19 cellular contexts compared by ENCODE assay signal in genomic region chr18:36329684-36330434, GRCh38. TPM values are rescaled to one million over a fixed set of nuclear protein-coding genes. Genes with fewer than 3 reads are reported as not detected.
"Had no signal": no experiment of that assay in that cellular context is flagged by ENCODE, and none has a peak within 500 bp of the region (broad histone marks: within the 10 kb centered on the region; RNA-seq: fewer than 3 reads in every experiment).

No MANE protein-coding gene starts in this region.

- H3K27ac Mint-ChIP-seq: activated CD8-positive, alpha-beta memory T cell treated with anti-CD3 and anti-CD28 coated beads, Interleukin-2, amount 10 ng/mL, durations not matched to agents 7 days and 5 days; activated naive CD4-positive, alpha-beta T cell treated with anti-CD3 and anti-CD28 coated beads, Interleukin-2, amount 50 U/mL, for 24 hours; activated T-cell treated with anti-CD3 and anti-CD28 coated beads, Interleukin-2, amount 50 U/mL, for 24 hours; dendritic cell treated with granulocyte-macrophage colony-stimulating factor and Interleukin-4, amounts not matched to agents 40 ng/mL and 50 ng/mL, for 4 days; natural killer cell; T-helper 2 cell treated with Interferon-gamma antibody and Interleukin-4, amounts not matched to agents 5 μg/mL and 100 μg/mL, for 36 hours had no signal

- H3K36me3 Mint-ChIP-seq: activated CD8-positive, alpha-beta memory T cell treated with anti-CD3 and anti-CD28 coated beads, Interleukin-2, amount 10 ng/mL, durations not matched to agents 7 days and 5 days; activated naive CD4-positive, alpha-beta T cell treated with anti-CD3 and anti-CD28 coated beads, Interleukin-2, amount 50 U/mL, for 24 hours; natural killer cell had no signal

- H3K9me3 Mint-ChIP-seq: activated naive CD4-positive, alpha-beta T cell treated with anti-CD3 and anti-CD28 coated beads, Interleukin-2, amount 50 U/mL, for 24 hours; activated T-cell treated with anti-CD3 and anti-CD28 coated beads, Interleukin-2, amount 50 U/mL, for 24 hours; dendritic cell treated with granulocyte-macrophage colony-stimulating factor and Interleukin-4, amounts not matched to agents 40 ng/mL and 50 ng/mL, for 4 days; natural killer cell; T-helper 2 cell treated with Interferon-gamma antibody and Interleukin-4, amounts not matched to agents 5 μg/mL and 100 μg/mL, for 36 hours had no signal

- H3K9me3 ChIP-seq: heart right ventricle, psoas muscle, sigmoid colon, transverse colon had no signal

- H3K36me3 ChIP-seq: heart right ventricle, sigmoid colon, transverse colon had no signal

- ATAC-seq: activated CD4-positive, CD25-positive, alpha-beta regulatory T cell treated with anti-CD3 and anti-CD28 coated beads, Interleukin-2, amount 50 U/mL, for 24 hours; activated CD8-positive, alpha-beta memory T cell treated with anti-CD3 and anti-CD28 coated beads, Interleukin-2, amount 10 ng/mL, durations not matched to agents 7 days and 5 days; natural killer cell had no signal

- DNase-seq: activated CD4-positive, alpha-beta T cell treated with anti-CD3 and anti-CD28 coated beads, Interleukin-2, amount 50 U/mL, for 48 hours; activated CD8-positive, alpha-beta memory T cell treated with anti-CD3 and anti-CD28 coated beads, Interleukin-2, amount 10 ng/mL, durations not matched to agents 7 days and 5 days; activated effector memory CD4-positive, alpha-beta T cell treated with Interleukin-2 at 50 U/mL for 16 hours; activated T-cell treated with anti-CD3 and anti-CD28 coated beads, Interleukin-2, amount 50 U/mL, for 24 hours; heart right ventricle; kidney glomerular epithelial cell; natural killer cell; psoas muscle; sigmoid colon; stimulated activated naive CD4-positive, alpha-beta T cell; substantia nigra; SW 1271; transverse colon had no signal

- H3K4me1 Mint-ChIP-seq: activated CD8-positive, alpha-beta memory T cell treated with anti-CD3 and anti-CD28 coated beads, Interleukin-2, amount 10 ng/mL, durations not matched to agents 7 days and 5 days; activated naive CD4-positive, alpha-beta T cell treated with anti-CD3 and anti-CD28 coated beads, Interleukin-2, amount 50 U/mL, for 24 hours; natural killer cell had no signal

- H3K4me3 ChIP-seq: heart right ventricle, lung, psoas muscle, sigmoid colon, transverse colon had no signal

- H3K27ac ChIP-seq: psoas muscle, sigmoid colon, transverse colon had no signal

- H3K27me3 ChIP-seq: sigmoid colon, transverse colon had no signal

- H3K4me3 Mint-ChIP-seq: activated CD8-positive, alpha-beta memory T cell treated with anti-CD3 and anti-CD28 coated beads, Interleukin-2, amount 10 ng/mL, durations not matched to agents 7 days and 5 days; activated naive CD4-positive, alpha-beta T cell treated with anti-CD3 and anti-CD28 coated beads, Interleukin-2, amount 50 U/mL, for 24 hours; activated T-cell treated with anti-CD3 and anti-CD28 coated beads, Interleukin-2, amount 50 U/mL, for 24 hours; dendritic cell treated with granulocyte-macrophage colony-stimulating factor and Interleukin-4, amounts not matched to agents 40 ng/mL and 50 ng/mL, for 4 days; natural killer cell; T-helper 2 cell treated with Interferon-gamma antibody and Interleukin-4, amounts not matched to agents 5 μg/mL and 100 μg/mL, for 36 hours had no signal

RNA-seq across cellular contexts. Expression of gene FHOD3, which starts 32.3 kb away (rescaled TPM):
- total RNA-seq: activated CD8-positive, alpha-beta memory T cell treated with anti-CD3 and anti-CD28 coated beads, Interleukin-2, amount 10 ng/mL, durations not matched to agents 7 days and 5 days; mononuclear cell; natural killer cell had no signal
